ENCODE assay signal across 1 cellular context in genomic region chr1:93221913-93222312, GRCh38.
TF ChIP-seq lines count a peak whose summit lies in the region.

No MANE protein-coding gene starts in this region.

TF ChIP-seq in K562, 482 proteins besides CTCF, POLR2A, EP300 and RAD21:
- TF ChIP-seq GTF2E2 (tag; IDR thresholded peaks at IDR 0.05) (0 out of 2 replicates have a peak, but pooled peaks have one; percentile 42), SPI1 (IDR thresholded peaks at IDR 0.05; ENCODE audit: borderline replicate concordance, low read depth, low read length) (no peak), STAT5B (CRISPR knock-in tag; IDR thresholded peaks at IDR 0.05) (no peak), CEBPG (CRISPR knock-in tag; IDR thresholded peaks at IDR 0.05) (no peak), CEBPG (tag; conservative IDR thresholded peaks at IDR 0.05 in 1 of 2, IDR thresholded peaks at IDR 0.05 in 1 of 2) (0 out of 4 replicates have a peak, but pooled peaks of 1 of the 2 experiments have one; percentile 34), NELFE (IDR thresholded peaks at IDR 0.05; ENCODE audit: insufficient read depth, insufficient read length) (no peak), ZKSCAN3 (CRISPR knock-in tag; IDR thresholded peaks at IDR 0.05) (no peak), HOMEZ (CRISPR knock-in tag; IDR thresholded peaks at IDR 0.05) (no peak)
- TF ChIP-seq, protein P1, sequence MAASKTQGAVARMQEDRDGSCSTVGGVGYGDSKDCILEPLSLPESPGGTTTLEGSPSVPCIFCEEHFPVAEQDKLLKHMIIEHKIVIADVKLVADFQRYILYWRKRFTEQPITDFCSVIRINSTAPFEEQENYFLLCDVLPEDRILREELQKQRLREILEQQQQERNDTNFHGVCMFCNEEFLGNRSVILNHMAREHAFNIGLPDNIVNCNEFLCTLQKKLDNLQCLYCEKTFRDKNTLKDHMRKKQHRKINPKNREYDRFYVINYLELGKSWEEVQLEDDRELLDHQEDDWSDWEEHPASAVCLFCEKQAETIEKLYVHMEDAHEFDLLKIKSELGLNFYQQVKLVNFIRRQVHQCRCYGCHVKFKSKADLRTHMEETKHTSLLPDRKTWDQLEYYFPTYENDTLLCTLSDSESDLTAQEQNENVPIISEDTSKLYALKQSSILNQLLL (CRISPR knock-in tag; IDR thresholded peaks at IDR 0.05; ENCODE audit: borderline replicate concordance) = no peak
- TF ChIP-seq, protein P2, sequence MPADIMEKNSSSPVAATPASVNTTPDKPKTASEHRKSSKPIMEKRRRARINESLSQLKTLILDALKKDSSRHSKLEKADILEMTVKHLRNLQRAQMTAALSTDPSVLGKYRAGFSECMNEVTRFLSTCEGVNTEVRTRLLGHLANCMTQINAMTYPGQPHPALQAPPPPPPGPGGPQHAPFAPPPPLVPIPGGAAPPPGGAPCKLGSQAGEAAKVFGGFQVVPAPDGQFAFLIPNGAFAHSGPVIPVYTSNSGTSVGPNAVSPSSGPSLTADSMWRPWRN (IDR thresholded peaks at IDR 0.05; ENCODE audit: low read depth) = no peak
- TF ChIP-seq, protein P3, sequence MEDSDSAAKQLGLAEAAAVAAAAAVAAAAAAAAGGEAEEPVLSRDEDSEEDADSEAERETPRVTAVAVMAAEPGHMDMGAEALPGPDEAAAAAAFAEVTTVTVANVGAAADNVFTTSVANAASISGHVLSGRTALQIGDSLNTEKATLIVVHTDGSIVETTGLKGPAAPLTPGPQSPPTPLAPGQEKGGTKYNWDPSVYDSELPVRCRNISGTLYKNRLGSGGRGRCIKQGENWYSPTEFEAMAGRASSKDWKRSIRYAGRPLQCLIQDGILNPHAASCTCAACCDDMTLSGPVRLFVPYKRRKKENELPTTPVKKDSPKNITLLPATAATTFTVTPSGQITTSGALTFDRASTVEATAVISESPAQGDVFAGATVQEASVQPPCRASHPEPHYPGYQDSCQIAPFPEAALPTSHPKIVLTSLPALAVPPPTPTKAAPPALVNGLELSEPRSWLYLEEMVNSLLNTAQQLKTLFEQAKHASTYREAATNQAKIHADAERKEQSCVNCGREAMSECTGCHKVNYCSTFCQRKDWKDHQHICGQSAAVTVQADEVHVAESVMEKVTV (CRISPR knock-in tag; IDR thresholded peaks at IDR 0.05) = no peak
- TF ChIP-seq, protein P4, sequence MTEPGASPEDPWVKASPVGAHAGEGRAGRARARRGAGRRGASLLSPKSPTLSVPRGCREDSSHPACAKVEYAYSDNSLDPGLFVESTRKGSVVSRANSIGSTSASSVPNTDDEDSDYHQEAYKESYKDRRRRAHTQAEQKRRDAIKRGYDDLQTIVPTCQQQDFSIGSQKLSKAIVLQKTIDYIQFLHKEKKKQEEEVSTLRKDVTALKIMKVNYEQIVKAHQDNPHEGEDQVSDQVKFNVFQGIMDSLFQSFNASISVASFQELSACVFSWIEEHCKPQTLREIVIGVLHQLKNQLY (CRISPR knock-in tag; conservative IDR thresholded peaks at IDR 0.05) = no peak
- TF ChIP-seq, protein P5, sequence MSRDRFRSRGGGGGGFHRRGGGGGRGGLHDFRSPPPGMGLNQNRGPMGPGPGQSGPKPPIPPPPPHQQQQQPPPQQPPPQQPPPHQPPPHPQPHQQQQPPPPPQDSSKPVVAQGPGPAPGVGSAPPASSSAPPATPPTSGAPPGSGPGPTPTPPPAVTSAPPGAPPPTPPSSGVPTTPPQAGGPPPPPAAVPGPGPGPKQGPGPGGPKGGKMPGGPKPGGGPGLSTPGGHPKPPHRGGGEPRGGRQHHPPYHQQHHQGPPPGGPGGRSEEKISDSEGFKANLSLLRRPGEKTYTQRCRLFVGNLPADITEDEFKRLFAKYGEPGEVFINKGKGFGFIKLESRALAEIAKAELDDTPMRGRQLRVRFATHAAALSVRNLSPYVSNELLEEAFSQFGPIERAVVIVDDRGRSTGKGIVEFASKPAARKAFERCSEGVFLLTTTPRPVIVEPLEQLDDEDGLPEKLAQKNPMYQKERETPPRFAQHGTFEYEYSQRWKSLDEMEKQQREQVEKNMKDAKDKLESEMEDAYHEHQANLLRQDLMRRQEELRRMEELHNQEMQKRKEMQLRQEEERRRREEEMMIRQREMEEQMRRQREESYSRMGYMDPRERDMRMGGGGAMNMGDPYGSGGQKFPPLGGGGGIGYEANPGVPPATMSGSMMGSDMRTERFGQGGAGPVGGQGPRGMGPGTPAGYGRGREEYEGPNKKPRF (IDR thresholded peaks at IDR 0.05; ENCODE audit: low read depth, low read length) = no peak
- TF ChIP-seq, protein P6, sequence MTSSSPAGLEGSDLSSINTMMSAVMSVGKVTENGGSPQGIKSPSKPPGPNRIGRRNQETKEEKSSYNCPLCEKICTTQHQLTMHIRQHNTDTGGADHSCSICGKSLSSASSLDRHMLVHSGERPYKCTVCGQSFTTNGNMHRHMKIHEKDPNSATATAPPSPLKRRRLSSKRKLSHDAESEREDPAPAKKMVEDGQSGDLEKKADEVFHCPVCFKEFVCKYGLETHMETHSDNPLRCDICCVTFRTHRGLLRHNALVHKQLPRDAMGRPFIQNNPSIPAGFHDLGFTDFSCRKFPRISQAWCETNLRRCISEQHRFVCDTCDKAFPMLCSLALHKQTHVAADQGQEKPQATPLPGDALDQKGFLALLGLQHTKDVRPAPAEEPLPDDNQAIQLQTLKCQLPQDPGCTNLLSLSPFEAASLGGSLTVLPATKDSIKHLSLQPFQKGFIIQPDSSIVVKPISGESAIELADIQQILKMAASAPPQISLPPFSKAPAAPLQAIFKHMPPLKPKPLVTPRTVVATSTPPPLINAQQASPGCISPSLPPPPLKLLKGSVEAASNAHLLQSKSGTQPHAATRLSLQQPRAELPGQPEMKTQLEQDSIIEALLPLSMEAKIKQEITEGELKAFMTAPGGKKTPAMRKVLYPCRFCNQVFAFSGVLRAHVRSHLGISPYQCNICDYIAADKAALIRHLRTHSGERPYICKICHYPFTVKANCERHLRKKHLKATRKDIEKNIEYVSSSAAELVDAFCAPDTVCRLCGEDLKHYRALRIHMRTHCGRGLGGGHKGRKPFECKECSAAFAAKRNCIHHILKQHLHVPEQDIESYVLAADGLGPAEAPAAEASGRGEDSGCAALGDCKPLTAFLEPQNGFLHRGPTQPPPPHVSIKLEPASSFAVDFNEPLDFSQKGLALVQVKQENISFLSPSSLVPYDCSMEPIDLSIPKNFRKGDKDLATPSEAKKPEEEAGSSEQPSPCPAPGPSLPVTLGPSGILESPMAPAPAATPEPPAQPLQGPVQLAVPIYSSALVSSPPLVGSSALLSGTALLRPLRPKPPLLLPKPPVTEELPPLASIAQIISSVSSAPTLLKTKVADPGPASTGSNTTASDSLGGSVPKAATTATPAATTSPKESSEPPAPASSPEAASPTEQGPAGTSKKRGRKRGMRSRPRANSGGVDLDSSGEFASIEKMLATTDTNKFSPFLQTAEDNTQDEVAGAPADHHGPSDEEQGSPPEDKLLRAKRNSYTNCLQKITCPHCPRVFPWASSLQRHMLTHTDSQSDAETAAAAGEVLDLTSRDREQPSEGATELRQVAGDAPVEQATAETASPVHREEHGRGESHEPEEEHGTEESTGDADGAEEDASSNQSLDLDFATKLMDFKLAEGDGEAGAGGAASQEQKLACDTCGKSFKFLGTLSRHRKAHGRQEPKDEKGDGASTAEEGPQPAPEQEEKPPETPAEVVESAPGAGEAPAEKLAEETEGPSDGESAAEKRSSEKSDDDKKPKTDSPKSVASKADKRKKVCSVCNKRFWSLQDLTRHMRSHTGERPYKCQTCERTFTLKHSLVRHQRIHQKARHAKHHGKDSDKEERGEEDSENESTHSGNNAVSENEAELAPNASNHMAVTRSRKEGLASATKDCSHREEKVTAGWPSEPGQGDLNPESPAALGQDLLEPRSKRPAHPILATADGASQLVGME (CRISPR knock-in tag; IDR thresholded peaks at IDR 0.05) = no peak
